ENCODE assay signal across 19 cellular contexts in the genomic region with DNA sequence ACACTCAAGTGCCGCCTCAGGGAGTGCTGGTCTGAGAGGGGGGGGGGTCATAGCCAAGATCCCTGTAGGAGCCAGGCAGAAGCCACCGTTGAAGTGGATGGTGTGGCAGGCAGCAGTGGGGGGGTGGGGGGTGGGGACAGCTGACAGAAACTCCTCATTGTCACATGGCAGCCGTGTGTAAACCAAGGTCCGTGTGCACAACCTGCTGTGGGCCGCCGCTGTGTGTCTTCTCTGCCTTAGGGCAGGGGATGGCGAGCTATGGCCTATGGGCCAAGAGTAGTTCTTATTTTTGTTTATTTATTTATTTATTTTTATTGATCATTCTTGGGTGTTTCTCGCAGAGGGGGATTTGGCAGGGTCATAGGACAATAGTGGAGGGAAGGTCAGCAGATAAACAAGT. TPM values are rescaled to one million over a fixed set of nuclear protein-coding genes. Genes with fewer than 3 reads are reported as not detected.
DNase-seq lines count a peak whose midpoint lies in the region; ATAC-seq and TF ChIP-seq lines count a peak whose summit lies in the region.
"Had no signal": no experiment of that assay in that cellular context is flagged by ENCODE, and none has a peak within 500 bp of the region (broad histone marks: within the 10 kb centered on the region; RNA-seq: fewer than 3 reads in every experiment).

No MANE protein-coding gene starts in this region.

- CTCF ChIA-PET in Calu3 (lab: Charles Lee), result interaction anchor here (0.7 kb wide), 2 partner anchors 12 to 230 kb away, joined by 3 to 4 read pairs; no protein-coding TSS in a partner anchor

- TF ChIP-seq CTCF in Calu3 (IDR thresholded peaks at IDR 0.05; ENCODE audit: unreplicated experiment), result no peak

- BruUV-seq in Calu3 (replicated peaks; lab: Mats Ljungman, UMichigan), result no TSS peak

- intact Hi-C loops in Calu3 (cut with micrococcal nuclease; ENCODE audit: unreplicated experiment) (no loop called here), posterior vena cava (cut with DNase I) (no loop called here)

- no peak for ATAC-seq in T-helper 17 cell
- peak; percentile 2 for ATAC-seq in left lobe of liver
- no peak for ATAC-seq in GM21786 (IDR thresholded peaks at IDR 0.05; ENCODE audit: unreplicated experiment)
- ATAC-seq: HCT116 had no signal

- peak overlapping the region; percentile 60 for H3K27ac Mint-ChIP-seq in Calu3 (ENCODE audit: unreplicated experiment)
- peak overlapping the region; percentile 87 for H3K27ac Mint-ChIP-seq in T-helper 17 cell

- H3K27me3 Mint-ChIP-seq in Calu3 (ENCODE audit: unreplicated experiment), result no peaks in the 10 kb centered on the region
- H3K27me3 Mint-ChIP-seq in T-helper 17 cell, result no peaks in the 10 kb centered on the region

- H3K9me3 ChIP-seq in T-helper 17 cell (ENCODE audit: control insufficient read depth, low read length, poor library complexity, severe bottlenecking), result no peaks in the 10 kb centered on the region
- H3K9me3 ChIP-seq: BE2C had no signal

- no peaks in the 10 kb centered on the region for H3K9me3 Mint-ChIP-seq in Calu3 (ENCODE audit: low read depth, unreplicated experiment)

- DNase-seq in Calu3 (no peak), T-helper 17 cell (no peak), left lobe of liver (ENCODE audit: low spot score) (no peak), posterior vena cava (ENCODE audit: low spot score) (peak; percentile 42), islet precursor cell (no peak), NCI-H1417 treated with DMSO at 0.1 percent for 48 hours (lab: John Stamatoyannopoulos, UW) (no peak), AG08395 (ENCODE audit: low spot score) (no peak)
- DNase-seq: BE2C, GOT3, IMR-90, MV-4-11, NCI-H1105 treated with DMSO at 0.1 percent for 48 hours, NCI-H1694, NCI-H446, NCI-H526, Right ventricle myocardium superior had no signal

- H3K4me3 Mint-ChIP-seq in Calu3 (ENCODE audit: low read depth, unreplicated experiment), result no peak overlapping the region
- H3K4me3 Mint-ChIP-seq in T-helper 17 cell, result peak overlapping the region; percentile 49

- peaks cover 53% of the 10 kb centered on the region for H3K4me1 Mint-ChIP-seq in Calu3 (ENCODE audit: low read depth, unreplicated experiment)
- H3K4me1 Mint-ChIP-seq in T-helper 17 cell, result peaks cover 22% of the 10 kb centered on the region

- peaks cover 96% of the 10 kb centered on the region for H3K36me3 Mint-ChIP-seq in Calu3 (ENCODE audit: insufficient read depth, unreplicated experiment)
- H3K36me3 Mint-ChIP-seq in T-helper 17 cell (ENCODE audit: low read depth), result peaks cover 8% of the 10 kb centered on the region

RNA-seq across cellular contexts. Expression of a gene that starts 13.4 kb away (rescaled TPM):
- 1,023 and 1,145 TPM in 2 replicates for total RNA-seq in Calu3 (2022)
- 100 to 1,000 TPM; 446 to 548 TPM for total RNA-seq in T-helper 17 cell
- 361 TPM for total RNA-seq in left lobe of liver
- 100 to 1,000 TPM; 245 to 333 TPM for total RNA-seq in posterior vena cava

RNA-seq across cellular contexts. Expression of a gene that starts 24.5 kb away (rescaled TPM):
- total RNA-seq in Calu3 (2022), result 41.5 and 47.1 TPM in 2 replicates
- total RNA-seq in T-helper 17 cell, result 10 to 100 TPM; 32.5 to 36.8 TPM
- total RNA-seq in left lobe of liver, result 12.8 TPM
- 10 to 100 TPM; 17.3 to 20.1 TPM for total RNA-seq in posterior vena cava

RNA-seq across cellular contexts. Expression of a gene that starts 27.5 kb away (rescaled TPM):
- total RNA-seq in Calu3 (2022), result 610 and 613 TPM in 2 replicates
- 100 to 1,000 TPM; 137 to 168 TPM for total RNA-seq in T-helper 17 cell
- 192 TPM for total RNA-seq in left lobe of liver
- total RNA-seq in posterior vena cava, result 10 to 100 TPM; 54.6 to 62.8 TPM

RNA-seq across cellular contexts. Expression of a gene that starts 40.3 kb away (rescaled TPM):
- 2.2 and 4.9 TPM in 2 replicates for total RNA-seq in Calu3 (2022)
- 1 to 10 TPM; 6.4 to 6.8 TPM for total RNA-seq in T-helper 17 cell
- 2.6 TPM for total RNA-seq in left lobe of liver
- 10 to 100 TPM; 19.7 to 20.3 TPM for total RNA-seq in posterior vena cava
- total RNA-seq: IMR-90, SK-MEL-5 had no signal
